Comparison of ENCODE assay signal across 8 cellular contexts in the genomic region with DNA sequence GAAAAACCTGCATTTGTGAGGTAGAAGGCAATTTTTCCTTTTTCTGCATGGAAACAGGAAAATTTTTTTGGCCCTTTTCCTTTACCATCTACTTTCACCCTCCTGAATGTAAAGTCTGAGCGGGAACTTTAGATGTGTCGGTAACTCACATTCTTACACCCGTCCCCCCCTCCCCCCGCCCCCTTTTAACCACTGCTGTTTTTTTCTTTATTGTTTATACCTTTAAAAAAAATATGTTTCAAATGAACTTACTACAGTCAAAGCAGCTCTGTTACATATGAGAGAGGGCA. TPM values are rescaled to one million over a fixed set of nuclear protein-coding genes. Genes with fewer than 3 reads are reported as not detected.
DNase-seq lines count a peak whose midpoint lies in the region; ATAC-seq, FAIRE-seq and TF ChIP-seq lines count a peak whose summit lies in the region.

No MANE protein-coding gene starts in this region.

- H3K9me3 ChIP-seq in CD4-positive, CD25-positive, alpha-beta regulatory T cell (ENCODE audit: control insufficient read depth in 2 of 2, low read length in 2 of 2), result no peaks in the 10 kb centered on the region
- H3K9me3 ChIP-seq in Loucy (ENCODE audit: insufficient read depth, low read depth, low read length), result no peaks in the 10 kb centered on the region
- H3K9me3 ChIP-seq in endocrine pancreas (ENCODE audit: control insufficient read depth, low read length), result no peaks in the 10 kb centered on the region
- no peaks in the 10 kb centered on the region for H3K9me3 ChIP-seq in neutrophil

- H3K9ac ChIP-seq in Loucy (ENCODE audit: low read depth, low read length, poor library complexity, severe bottlenecking) (peak overlapping the region; percentile 82), endocrine pancreas (ENCODE audit: control insufficient read depth, insufficient read depth, low read length) (peak overlapping the region; percentile 88)

- H2AFZ ChIP-seq in Loucy (ENCODE audit: low read length), result peak overlapping the region; percentile 52; the same call in 1 of the 2 replicates

- peaks cover 34% of the 10 kb centered on the region for H3F3A ChIP-seq in Loucy (ENCODE audit: low read depth)

- FAIRE-seq in GM12891 (lab: Jason Lieb, UNC), result no peak

- H3K9me2 ChIP-seq in Loucy (replicated peaks; ENCODE audit: low read depth, low read length), result no peaks in the 10 kb centered on the region

- peaks cover 22% of the 10 kb centered on the region for H3K79me2 ChIP-seq in Loucy (ENCODE audit: insufficient read depth, low read length)

- peaks cover 16% of the 10 kb centered on the region for H3K27me3 ChIP-seq in CD4-positive, CD25-positive, alpha-beta regulatory T cell (ENCODE audit: control insufficient read depth, insufficient read depth, low read length)
- H3K27me3 ChIP-seq in Loucy (ENCODE audit: insufficient read depth, low read length, poor library complexity, severe bottlenecking) (no peaks in the 10 kb centered on the region), endocrine pancreas (ENCODE audit: control insufficient read depth, insufficient read depth, low read length) (no peaks in the 10 kb centered on the region), neutrophil (peaks cover 99% of the 10 kb centered on the region)

- H3K36me3 Mint-ChIP-seq in CD4-positive, CD25-positive, alpha-beta regulatory T cell, result no peaks in the 10 kb centered on the region

- TF ChIP-seq CTCF in Loucy (conservative IDR thresholded peaks at IDR 0.05; ENCODE audit: low read length), result no peak
- no peak for TF ChIP-seq CTCF in neutrophil (IDR thresholded peaks at IDR 0.05)

- peak overlapping the region; percentile 65 for H3K4me3 ChIP-seq in CD4-positive, CD25-positive, alpha-beta regulatory T cell (ENCODE audit: low read depth, low read length)
- H3K4me3 ChIP-seq in Loucy (ENCODE audit: low read length, poor library complexity, severe bottlenecking), result peak overlapping the region; percentile 77
- peak overlapping the region; percentile 62 for H3K4me3 ChIP-seq in endocrine pancreas (ENCODE audit: control insufficient read depth, insufficient read depth, low read length)
- peak overlapping the region; percentile 55 to 65 for H3K4me3 ChIP-seq in neutrophil (ENCODE audit: low read depth in 1 of 2, low read length in 1 of 2)

- H3K36me3 ChIP-seq in CD4-positive, CD25-positive, alpha-beta regulatory T cell (ENCODE audit: control insufficient read depth, insufficient read depth, low read length), result no peaks in the 10 kb centered on the region
- H3K36me3 ChIP-seq in Loucy (ENCODE audit: insufficient read depth, low read length), result no peaks in the 10 kb centered on the region
- no peaks in the 10 kb centered on the region for H3K36me3 ChIP-seq in endocrine pancreas (ENCODE audit: control insufficient read depth, insufficient read depth, low read length)
- H3K36me3 ChIP-seq in neutrophil, result no peaks in the 10 kb centered on the region

- H3K4me3 Mint-ChIP-seq in CD4-positive, CD25-positive, alpha-beta regulatory T cell, result peak overlapping the region; percentile 86 to 96 (median 91)

- peaks cover 23 to 70% (median 47%) of the 10 kb centered on the region in 4 donors for H3K4me1 Mint-ChIP-seq in CD4-positive, CD25-positive, alpha-beta regulatory T cell

- H3K27ac ChIP-seq in CD4-positive, CD25-positive, alpha-beta regulatory T cell (ENCODE audit: insufficient read depth, low read length, poor library complexity, severe bottlenecking), result no peak overlapping the region
- no peak overlapping the region for H3K27ac ChIP-seq in neutrophil

- peaks cover 0 to 3% (median 0%) of the 10 kb centered on the region in 7 donors for H3K9me3 Mint-ChIP-seq in CD4-positive, CD25-positive, alpha-beta regulatory T cell

- ATAC-seq in CD4-positive, CD25-positive, alpha-beta regulatory T cell (ENCODE audit: low read depth in 2 of 2), result no peak
- ATAC-seq in HG03354 (IDR thresholded peaks at IDR 0.05; ENCODE audit: poor library complexity, severe bottlenecking, unreplicated experiment) (no peak), HG03280 (IDR thresholded peaks at IDR 0.05; ENCODE audit: unreplicated experiment) (no peak), esophagus mucosa (no peak)

- H3K27me3 Mint-ChIP-seq in CD4-positive, CD25-positive, alpha-beta regulatory T cell, result peaks cover 79% of the 10 kb centered on the region

- H3K4me2 ChIP-seq in Loucy (ENCODE audit: low read depth, low read length, poor library complexity, severe bottlenecking), result peak overlapping the region; percentile 97

- no peaks in the 10 kb centered on the region for H4K20me1 ChIP-seq in Loucy (ENCODE audit: insufficient read depth, low read length, poor library complexity, severe bottlenecking)

- no peak for DNase-seq in CD4-positive, CD25-positive, alpha-beta regulatory T cell
- DNase-seq in GM12891 (ENCODE audit: insufficient read length, low spot score), result no peak

- H3K4me1 ChIP-seq in CD4-positive, CD25-positive, alpha-beta regulatory T cell (ENCODE audit: control insufficient read depth, insufficient read depth, low read length, poor library complexity, severe bottlenecking), result peaks cover 56% of the 10 kb centered on the region
- H3K4me1 ChIP-seq in Loucy (ENCODE audit: insufficient read depth, low read length, poor library complexity, severe bottlenecking), result peaks cover 78% of the 10 kb centered on the region
- H3K4me1 ChIP-seq in endocrine pancreas (ENCODE audit: control insufficient read depth, insufficient read depth, low read length), result no peaks in the 10 kb centered on the region
- peaks cover 36 to 45% of the 10 kb centered on the region in 2 experiments for H3K4me1 ChIP-seq in neutrophil (ENCODE audit: control insufficient read depth in 1 of 2, insufficient read depth in 1 of 2, low read depth in 1 of 2, low read length in 1 of 2)

- peak overlapping the region in 1 of 3 donors; percentile 60 for H3K27ac Mint-ChIP-seq in CD4-positive, CD25-positive, alpha-beta regulatory T cell

- TF ChIP-seq POLR2A in GM12891 (IDR thresholded peaks at IDR 0.05; ENCODE audit: low read depth, low read length), result no peak

TF ChIP-seq in GM12891, 5 proteins besides CTCF, POLR2A, EP300 and RAD21:
- TF ChIP-seq POLR2AphosphoS5 (IDR thresholded peaks at IDR 0.05; ENCODE audit: low read depth, low read length), result no peak

RNA-seq across cellular contexts. Expression of gene HES1, which starts 0.5 kb away (rescaled TPM):
- 10.5 TPM for total RNA-seq in CD4-positive, CD25-positive, alpha-beta regulatory T cell
- under 1 TPM in 2 of 4 donors, not detected in 2; 0.17 to 0.71 TPM for polyA plus RNA-seq in CD4-positive, CD25-positive, alpha-beta regulatory T cell
- polyA plus RNA-seq in GM12891 (2012; ENCODE audit: low read depth, missing spikeins), result 10.6 TPM
- 95.2 TPM for total RNA-seq in esophagus mucosa
